In the genomic region with DNA sequence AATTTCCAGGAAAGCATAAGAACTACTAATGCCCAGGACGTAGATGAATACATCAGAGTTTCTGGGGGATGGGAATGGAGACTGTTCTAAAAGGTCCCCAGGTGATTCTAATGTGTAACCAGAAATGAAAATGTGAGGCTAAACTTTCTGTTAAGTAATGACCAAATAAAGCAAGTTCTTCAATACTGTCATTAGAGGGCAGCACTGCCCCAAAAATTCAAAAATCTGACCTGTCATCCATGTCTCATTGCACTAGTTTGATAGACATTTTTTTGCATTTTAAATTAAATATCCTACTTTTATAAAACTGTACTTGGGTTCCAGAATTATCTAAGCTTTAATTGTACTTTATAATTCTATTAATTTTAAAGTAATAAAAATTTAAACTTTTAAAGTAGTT, we compare ENCODE assay signal across 8 cellular contexts.
DNase-seq lines count a peak whose midpoint lies in the region; ATAC-seq and TF ChIP-seq lines count a peak whose summit lies in the region.

No MANE protein-coding gene starts in this region.

- ATAC-seq in HG02759 (IDR thresholded peaks at IDR 0.05; ENCODE audit: unreplicated experiment), result peak; percentile 71

- H3K27me3 ChIP-seq in WERI-Rb-1 (ENCODE audit: insufficient read depth, low read depth, severe bottlenecking), result no peaks in the 10 kb centered on the region

- H3K27ac ChIP-seq in WERI-Rb-1, result no peak overlapping the region

- TF ChIP-seq CTCF in AG09319 (IDR thresholded peaks at IDR 0.05; ENCODE audit: low read depth, low read length), result peak; percentile 65
- peak; percentile 37; the same call in 1 of the 2 replicates for TF ChIP-seq CTCF in GM12874 (IDR thresholded peaks at IDR 0.05; ENCODE audit: insufficient read depth, low read depth, low read length)
- TF ChIP-seq CTCF in WERI-Rb-1 (IDR thresholded peaks at IDR 0.05; ENCODE audit: low read depth, low read length), result peak; percentile 45; the same call in 1 of the 2 replicates

- DNase-seq in AG09319 (ENCODE audit: extremely low read depth, low read depth) (no peak), NCI-H146 (lab: John Stamatoyannopoulos, UW) (peak; percentile 29), WERI-Rb-1 (peak; percentile 19), iris pigment epithelial cell (ENCODE audit: low read depth) (peak; percentile 47), ecto neural progenitor cell (ENCODE audit: low spot score) (no peak), NCI-H524 treated with DMSO at 0.1 percent for 48 hours (lab: John Stamatoyannopoulos, UW) (no peak)

- H3K4me3 ChIP-seq in WERI-Rb-1 (ENCODE audit: low read depth, low read length), result no peak overlapping the region

- no peaks in the 10 kb centered on the region for H3K9me3 ChIP-seq in WERI-Rb-1 (ENCODE audit: severe bottlenecking)

- H3K36me3 ChIP-seq in WERI-Rb-1, result no peaks in the 10 kb centered on the region

Comparison
In these comparisons a context has a peak if more than half of its experiments do, and no peak if none do; other contexts are left out.
1. DNase-seq: peak in NCI-H146 (single experiment), WERI-Rb-1 (single experiment) and iris pigment epithelial cell (single experiment); none in AG09319 (single experiment), ecto neural progenitor cell (single experiment) and NCI-H524 treated with DMSO at 0.1 percent for 48 hours (single experiment).
2. Peak in every context shown above with its lines, with median percentiles within 50 percentile points of each other: CTCF ChIP-seq.